Comparison of ENCODE assay signal across 1 cellular context in the genomic region with DNA sequence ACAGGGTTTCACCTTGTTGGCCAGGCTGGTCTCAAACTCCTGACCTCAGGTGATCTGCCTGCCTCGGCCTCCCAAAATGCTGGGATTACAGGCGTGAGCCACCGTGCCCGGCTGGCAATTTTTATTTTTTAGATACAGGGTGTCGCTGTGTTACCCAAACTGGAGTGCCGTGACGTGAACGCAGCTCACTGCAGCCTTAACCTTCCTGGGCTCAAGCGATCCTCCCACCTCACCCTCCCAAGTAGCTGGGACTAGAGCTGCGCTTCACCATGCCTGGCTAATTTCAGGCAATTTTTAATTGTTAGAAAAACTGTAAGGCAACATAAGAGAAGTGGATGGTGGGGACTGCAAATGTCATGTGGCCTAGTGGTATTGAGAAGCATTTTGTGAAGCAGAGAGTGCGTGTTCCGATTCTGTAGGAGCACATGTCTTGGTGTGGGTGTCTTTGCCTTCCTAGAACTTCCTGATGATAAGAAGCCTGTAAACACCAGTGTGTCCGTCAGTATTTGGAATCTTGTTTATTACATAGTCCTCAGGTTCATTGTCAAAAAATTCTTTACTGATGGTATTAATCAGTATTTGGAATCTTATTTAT.
TF ChIP-seq lines count a peak whose summit lies in the region.

No MANE protein-coding gene starts in this region.

TF ChIP-seq in K562, 482 proteins besides CTCF, POLR2A, EP300 and RAD21 (continued from another document):
- TF ChIP-seq, protein P1, sequence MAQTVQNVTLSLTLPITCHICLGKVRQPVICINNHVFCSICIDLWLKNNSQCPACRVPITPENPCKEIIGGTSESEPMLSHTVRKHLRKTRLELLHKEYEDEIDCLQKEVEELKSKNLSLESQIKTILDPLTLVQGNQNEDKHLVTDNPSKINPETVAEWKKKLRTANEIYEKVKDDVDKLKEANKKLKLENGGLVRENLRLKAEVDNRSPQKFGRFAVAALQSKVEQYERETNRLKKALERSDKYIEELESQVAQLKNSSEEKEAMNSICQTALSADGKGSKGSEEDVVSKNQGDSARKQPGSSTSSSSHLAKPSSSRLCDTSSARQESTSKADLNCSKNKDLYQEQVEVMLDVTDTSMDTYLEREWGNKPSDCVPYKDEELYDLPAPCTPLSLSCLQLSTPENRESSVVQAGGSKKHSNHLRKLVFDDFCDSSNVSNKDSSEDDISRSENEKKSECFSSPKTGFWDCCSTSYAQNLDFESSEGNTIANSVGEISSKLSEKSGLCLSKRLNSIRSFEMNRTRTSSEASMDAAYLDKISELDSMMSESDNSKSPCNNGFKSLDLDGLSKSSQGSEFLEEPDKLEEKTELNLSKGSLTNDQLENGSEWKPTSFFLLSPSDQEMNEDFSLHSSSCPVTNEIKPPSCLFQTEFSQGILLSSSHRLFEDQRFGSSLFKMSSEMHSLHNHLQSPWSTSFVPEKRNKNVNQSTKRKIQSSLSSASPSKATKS (CRISPR knock-in tag; IDR thresholded peaks at IDR 0.05) = no peak
- TF ChIP-seq LARP7 (IDR thresholded peaks at IDR 0.05) (no peak), STAT5A (IDR thresholded peaks at IDR 0.05; ENCODE audit: borderline replicate concordance, low read length) (peak; percentile 19; the same call in 1 of the 2 replicates), ZNF354B (CRISPR knock-in tag; IDR thresholded peaks at IDR 0.05) (no peak), ZNF696 (CRISPR knock-in tag; conservative IDR thresholded peaks at IDR 0.05) (no peak), ELF1 (tag; IDR thresholded peaks at IDR 0.05) (no peak)
- TF ChIP-seq, protein P2, sequence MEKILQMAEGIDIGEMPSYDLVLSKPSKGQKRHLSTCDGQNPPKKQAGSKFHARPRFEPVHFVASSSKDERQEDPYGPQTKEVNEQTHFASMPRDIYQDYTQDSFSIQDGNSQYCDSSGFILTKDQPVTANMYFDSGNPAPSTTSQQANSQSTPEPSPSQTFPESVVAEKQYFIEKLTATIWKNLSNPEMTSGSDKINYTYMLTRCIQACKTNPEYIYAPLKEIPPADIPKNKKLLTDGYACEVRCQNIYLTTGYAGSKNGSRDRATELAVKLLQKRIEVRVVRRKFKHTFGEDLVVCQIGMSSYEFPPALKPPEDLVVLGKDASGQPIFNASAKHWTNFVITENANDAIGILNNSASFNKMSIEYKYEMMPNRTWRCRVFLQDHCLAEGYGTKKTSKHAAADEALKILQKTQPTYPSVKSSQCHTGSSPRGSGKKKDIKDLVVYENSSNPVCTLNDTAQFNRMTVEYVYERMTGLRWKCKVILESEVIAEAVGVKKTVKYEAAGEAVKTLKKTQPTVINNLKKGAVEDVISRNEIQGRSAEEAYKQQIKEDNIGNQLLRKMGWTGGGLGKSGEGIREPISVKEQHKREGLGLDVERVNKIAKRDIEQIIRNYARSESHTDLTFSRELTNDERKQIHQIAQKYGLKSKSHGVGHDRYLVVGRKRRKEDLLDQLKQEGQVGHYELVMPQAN (IDR thresholded peaks at IDR 0.05; ENCODE audit: borderline replicate concordance) = peak; percentile 57
